Comparison of ENCODE assay signal across 1 cellular context in genomic region chr12:25730489-25731349, GRCh38.
TF ChIP-seq lines count a peak whose summit lies in the region.

No MANE protein-coding gene starts in this region.

TF ChIP-seq in GM23338, 12 proteins besides CTCF, POLR2A, EP300 and RAD21 (continued from another document):
- TF ChIP-seq ZNF462 (CRISPR knock-in tag; IDR thresholded peaks at IDR 0.05): peak; percentile 66; the same call in 1 of the 2 replicates
